In the genomic region with DNA sequence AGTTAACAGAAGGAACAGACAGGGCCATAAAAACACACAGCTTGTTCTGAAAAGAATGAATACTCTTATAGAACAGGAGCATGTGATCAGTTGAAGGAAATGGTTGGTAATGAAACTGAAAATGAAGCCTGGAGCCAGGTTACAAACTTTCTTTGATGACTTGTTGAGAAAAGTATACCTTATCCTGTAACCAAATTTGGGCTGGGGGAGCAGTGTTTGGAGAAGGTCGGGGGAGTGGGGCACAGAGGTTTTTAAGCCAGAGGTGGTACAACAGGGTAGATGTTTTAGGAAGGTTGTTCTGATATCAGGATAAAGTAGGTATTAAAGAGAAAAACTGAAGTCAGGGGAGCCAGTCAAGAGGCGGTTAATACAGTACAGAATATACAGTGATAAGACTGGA, we compare ENCODE assay signal across 10 cellular contexts. TPM values are rescaled to one million over a fixed set of nuclear protein-coding genes. Genes with fewer than 3 reads are reported as not detected.
A peak's percentile ranks its signal among the peaks of the same experiment; 100 is the strongest.
DNase-seq lines count a peak whose midpoint lies in the region; ATAC-seq and TF ChIP-seq lines count a peak whose summit lies in the region.
"Had no signal": no experiment of that assay in that cellular context is flagged by ENCODE, and none has a peak within 500 bp of the region (broad histone marks: within the 10 kb centered on the region; RNA-seq: fewer than 3 reads in every experiment).

No MANE protein-coding gene starts in this region.

- H3K79me2 ChIP-seq in MM.1S (ENCODE audit: low read length) = peaks cover 59% of the 10 kb centered on the region

- no peak for TF ChIP-seq CTCF in MM.1S (IDR thresholded peaks at IDR 0.05; ENCODE audit: low read length)

- peaks cover 22 to 52% (median 38%) of the 10 kb centered on the region in 4 donors for H3K4me1 Mint-ChIP-seq in CD4-positive, CD25-positive, alpha-beta regulatory T cell

- H3K9me3 ChIP-seq in CD4-positive, CD25-positive, alpha-beta regulatory T cell (ENCODE audit: control insufficient read depth in 2 of 2, low read length in 2 of 2) = no peaks in the 10 kb centered on the region
- no peaks in the 10 kb centered on the region for H3K9me3 ChIP-seq in MM.1S (replicated peaks; ENCODE audit: insufficient read depth, low read length)

- H3K27me3 ChIP-seq in CD4-positive, CD25-positive, alpha-beta regulatory T cell (ENCODE audit: control insufficient read depth, insufficient read depth, low read length) = no peaks in the 10 kb centered on the region
- no peaks in the 10 kb centered on the region for H3K27me3 ChIP-seq in MM.1S (replicated peaks; ENCODE audit: insufficient read depth, low read length)

- no peaks in the 10 kb centered on the region for H3K9me3 Mint-ChIP-seq in CD4-positive, CD25-positive, alpha-beta regulatory T cell

- no peaks in the 10 kb centered on the region for H3K27me3 Mint-ChIP-seq in CD4-positive, CD25-positive, alpha-beta regulatory T cell

- H4K20me1 ChIP-seq in MM.1S (ENCODE audit: insufficient read depth, low read length) = no peaks in the 10 kb centered on the region

- no peaks in the 10 kb centered on the region for H3K9me2 ChIP-seq in MM.1S (replicated peaks; ENCODE audit: insufficient read depth, low read length)

- peaks cover 34% of the 10 kb centered on the region for H3K36me3 ChIP-seq in CD4-positive, CD25-positive, alpha-beta regulatory T cell (ENCODE audit: control insufficient read depth, insufficient read depth, low read length)
- H3K36me3 ChIP-seq in MM.1S (replicated peaks; ENCODE audit: insufficient read depth, low read length) = peaks cover 6% of the 10 kb centered on the region; the same call in 1 of the 2 replicates

- H3K36me3 Mint-ChIP-seq in CD4-positive, CD25-positive, alpha-beta regulatory T cell = peaks cover 45% of the 10 kb centered on the region

- H3K4me1 ChIP-seq in CD4-positive, CD25-positive, alpha-beta regulatory T cell (ENCODE audit: control insufficient read depth, insufficient read depth, low read length, poor library complexity, severe bottlenecking) = peaks cover 17% of the 10 kb centered on the region
- peaks cover 19% of the 10 kb centered on the region for H3K4me1 ChIP-seq in MM.1S (ENCODE audit: low read length)

- ATAC-seq in CD4-positive, CD25-positive, alpha-beta regulatory T cell (ENCODE audit: low read depth in 2 of 2) = peak; percentile 76 to 82
- ATAC-seq in GM19025 (IDR thresholded peaks at IDR 0.05; ENCODE audit: low read depth, unreplicated experiment) (peak; percentile 82), HG02852 (IDR thresholded peaks at IDR 0.05; ENCODE audit: unreplicated experiment) (peak; percentile 89)

- H3K9ac ChIP-seq in MM.1S (ENCODE audit: low read length) = no peak overlapping the region

- H3K4me3 ChIP-seq in CD4-positive, CD25-positive, alpha-beta regulatory T cell (ENCODE audit: low read depth, low read length) = peak overlapping the region; percentile 72
- H3K4me3 ChIP-seq in MM.1S (ENCODE audit: low read length) = peak overlapping the region; percentile 20; the same call in 1 of the 2 replicates

- peaks cover 9% of the 10 kb centered on the region; the same call in 1 of the 2 replicates for H3F3A ChIP-seq in MM.1S (ENCODE audit: insufficient read depth, low read length)

- peak overlapping the region; percentile 76 for H3K27ac ChIP-seq in CD4-positive, CD25-positive, alpha-beta regulatory T cell (ENCODE audit: insufficient read depth, low read length, poor library complexity, severe bottlenecking)
- H3K27ac ChIP-seq in MM.1S (ENCODE audit: low read length) = peak overlapping the region; percentile 39; the same call in 1 of the 2 replicates

- peak overlapping the region; percentile 68 for H3K4me2 ChIP-seq in MM.1S (ENCODE audit: low read depth, low read length)

- no peak overlapping the region for H2AFZ ChIP-seq in MM.1S (ENCODE audit: low read length)

- H3K27ac Mint-ChIP-seq in CD4-positive, CD25-positive, alpha-beta regulatory T cell = peak overlapping the region; percentile 88 to 100 (median 89)

- peak in 2 of 3 donors; percentile 47 to 84 for DNase-seq in CD4-positive, CD25-positive, alpha-beta regulatory T cell
- DNase-seq in MM.1S (peak; percentile 72), NCI-H128 (lab: John Stamatoyannopoulos, UW; ENCODE audit: unreplicated experiment) (no peak), RPMI8226 (no peak), pons (ENCODE audit: low spot score) (no peak)
- no peak for DNase-seq in stimulated activated CD4-positive, alpha-beta T cell treated with anti-CD3 and anti-CD28 coated beads, Interleukin-15, amount 100 ng/mL, for 24 hours
- DNase-seq: glutamatergic neuron, T1000 had no signal

- peak overlapping the region; percentile 19 to 80 (median 78) for H3K4me3 Mint-ChIP-seq in CD4-positive, CD25-positive, alpha-beta regulatory T cell

RNA-seq across cellular contexts. Expression of a gene that starts 8.2 kb away (rescaled TPM):
- total RNA-seq in CD4-positive, CD25-positive, alpha-beta regulatory T cell = 40.5 TPM
- polyA plus RNA-seq in CD4-positive, CD25-positive, alpha-beta regulatory T cell = 10 to 100 TPM; 28.9 to 43.1 (median 32.8) TPM

RNA-seq across cellular contexts. Expression of a gene that starts 8.3 kb away (rescaled TPM):
- total RNA-seq in CD4-positive, CD25-positive, alpha-beta regulatory T cell = 39.6 TPM
- polyA plus RNA-seq in CD4-positive, CD25-positive, alpha-beta regulatory T cell = 10 to 100 TPM; 66.5 to 84.4 (median 75.3) TPM

RNA-seq across cellular contexts. Expression of a gene that starts 16.3 kb away (rescaled TPM):
- 0.76 TPM for total RNA-seq in CD4-positive, CD25-positive, alpha-beta regulatory T cell
- polyA plus RNA-seq in CD4-positive, CD25-positive, alpha-beta regulatory T cell = under 1 TPM in 3 of 4 donors, not detected in 1; 0.09 to 0.59 (median 0.17) TPM

Comparison
In these comparisons a context has a peak if more than half of its experiments do, and no peak if none do; other contexts are left out.
1. DNase-seq: peak in CD4-positive, CD25-positive, alpha-beta regulatory T cell (2 of 3) and MM.1S (single experiment); none in NCI-H128 (single experiment), RPMI8226 (single experiment), stimulated activated CD4-positive, alpha-beta T cell treated with anti-CD3 and anti-CD28 coated beads, Interleukin-15, amount 100 ng/mL, for 24 hours (single experiment) and pons (single experiment).
2. Peak in every context shown above with its lines, with median percentiles within 50 percentile points of each other: ATAC-seq.